Comparison of ENCODE assay signal across 16 cellular contexts in genomic region chr11:1756024-1756561, GRCh38. TPM values are rescaled to one million over a fixed set of nuclear protein-coding genes. Genes with fewer than 3 reads are reported as not detected.
DNase-seq lines count a peak whose midpoint lies in the region; ATAC-seq, FAIRE-seq and TF ChIP-seq lines count a peak whose summit lies in the region.
"Had no signal": no experiment of that assay in that cellular context is flagged by ENCODE, and none has a peak within 500 bp of the region (broad histone marks: within the 10 kb centered on the region; RNA-seq: fewer than 3 reads in every experiment).

No MANE protein-coding gene starts in this region.

- 59 to 68% methylated on average over 8 of the region's 8 CpGs for WGBS in lung, 2 donors

- ATAC-seq in Right ventricle myocardium inferior (peak; percentile 18), lung (ENCODE audit: insufficient read depth, low FRiP score) (no peak), HG03521 (IDR thresholded peaks at IDR 0.05; ENCODE audit: unreplicated experiment) (no peak)
- ATAC-seq: left colon had no signal

- H3K36me3 Mint-ChIP-seq in astrocyte (ENCODE audit: low read depth, unreplicated experiment) = peaks cover 8% of the 10 kb centered on the region

- H3K4me3 ChIP-seq in astrocyte (ENCODE audit: insufficient read depth, low read depth, low read length) (no peak overlapping the region), lung (no peak overlapping the region), vagina (no peak overlapping the region)
- H3K4me3 ChIP-seq: SK-N-MC had no signal

- no peak overlapping the region for H3K9ac ChIP-seq in astrocyte (ENCODE audit: low read length)

- H4K20me1 ChIP-seq in astrocyte (ENCODE audit: insufficient read depth, low read length) = peaks cover 34% of the 10 kb centered on the region

- no peaks in the 10 kb centered on the region for H3K27me3 Mint-ChIP-seq in astrocyte (ENCODE audit: low read depth, unreplicated experiment)

- TF ChIP-seq POLR2A in vagina (IDR thresholded peaks at IDR 0.05) = no peak

- no peak overlapping the region for H3K27ac ChIP-seq in astrocyte (ENCODE audit: low read depth, low read length)
- peak overlapping the region; percentile 26 to 45 for H3K27ac ChIP-seq in lung (ENCODE audit: low read depth in 1 of 2, low read length in 1 of 2)
- peak overlapping the region; percentile 20 for H3K27ac ChIP-seq in vagina
- H3K27ac ChIP-seq: epithelial cell of prostate, SK-N-MC had no signal

- H3K27me3 ChIP-seq in astrocyte (ENCODE audit: insufficient read depth, low read length) (no peaks in the 10 kb centered on the region), lung (ENCODE audit: control insufficient read depth, insufficient read depth) (no peaks in the 10 kb centered on the region), vagina (no peaks in the 10 kb centered on the region)

- no peak overlapping the region for H3K4me2 ChIP-seq in astrocyte (ENCODE audit: low read length)

- H3K36me3 ChIP-seq in astrocyte (ENCODE audit: insufficient read depth, low read length) (no peaks in the 10 kb centered on the region), lung (ENCODE audit: control insufficient read depth in 2 of 2, insufficient read depth in 2 of 2, low read length in 2 of 2) (peaks cover 0 to 90% of the 10 kb centered on the region in 2 donors), vagina (peaks cover 0 to 71% of the 10 kb centered on the region in 2 donors)

- DNase-seq in Right ventricle myocardium inferior (ENCODE audit: missing footprints) (peak; percentile 54), cardiac septum (ENCODE audit: low spot score) (no peak), astrocyte (ENCODE audit: low read depth) (no peak), lung (ENCODE audit: low spot score) (no peak), vagina (ENCODE audit: extremely low spot score in 2 of 2) (no peak), cerebellar cortex (ENCODE audit: low spot score) (no peak), urothelium cell line (ENCODE audit: low spot score) (no peak)
- DNase-seq: activated CD4-positive, CD25-positive, alpha-beta regulatory T cell; activated effector memory CD4-positive, alpha-beta T cell treated with anti-CD3 and anti-CD28 coated beads, Interleukin-2, amount 50 U/mL, for 16 hours; left colon; occipital lobe had no signal

- H3K79me2 ChIP-seq in astrocyte (ENCODE audit: insufficient read depth, low read length) = peaks cover 5% of the 10 kb centered on the region

- H3K9me3 ChIP-seq in astrocyte (ENCODE audit: insufficient read depth, low read depth, low read length) = no peaks in the 10 kb centered on the region
- no peaks in the 10 kb centered on the region for H3K9me3 ChIP-seq in lung (ENCODE audit: control insufficient read depth in 2 of 2, insufficient read depth in 1 of 2, low read length in 1 of 2)
- H3K9me3 ChIP-seq in vagina = no peaks in the 10 kb centered on the region

- TF ChIP-seq CTCF in astrocyte (IDR thresholded peaks at IDR 0.05; ENCODE audit: insufficient read depth, low read depth, low read length) (no peak), lung (IDR thresholded peaks at IDR 0.05; ENCODE audit: control extremely low read depth, extremely low read depth) (no peak), vagina (IDR thresholded peaks at IDR 0.05) (no peak)

- intact Hi-C loops in Right ventricle myocardium inferior (cut with DNase I) (no loop called here), cardiac septum (cut with DNase I) (no loop called here), vagina (cut with DNase I) (no loop called here)

- H3K27ac Mint-ChIP-seq in astrocyte (ENCODE audit: unreplicated experiment) = peak overlapping the region; percentile 83

- peaks cover 17% of the 10 kb centered on the region for H3K4me1 Mint-ChIP-seq in astrocyte (ENCODE audit: low read depth, unreplicated experiment)

- no peaks in the 10 kb centered on the region for H3K9me3 Mint-ChIP-seq in astrocyte (ENCODE audit: unreplicated experiment)

- H3K4me1 ChIP-seq in astrocyte (ENCODE audit: insufficient read depth, low read length) (peaks cover 25% of the 10 kb centered on the region), lung (ENCODE audit: control insufficient read depth in 2 of 2, insufficient read depth in 2 of 2, low read length in 2 of 2) (peaks cover 7 to 31% of the 10 kb centered on the region in 2 donors), vagina (peaks cover 70% of the 10 kb centered on the region)

- H3K4me3 Mint-ChIP-seq in astrocyte (ENCODE audit: unreplicated experiment) = no peak overlapping the region

- FAIRE-seq in astrocyte (lab: Jason Lieb, UNC) (no peak), urothelium cell line (lab: Jason Lieb, UNC) (no peak)

- H2AFZ ChIP-seq in astrocyte (ENCODE audit: low read depth, low read length) = no peak overlapping the region

RNA-seq across cellular contexts. Expression of gene IFITM10, which starts 5.7 kb away (rescaled TPM):
- 0.92 TPM for total RNA-seq in Right ventricle myocardium inferior
- total RNA-seq in cardiac septum = 2.0 TPM
- total RNA-seq in astrocyte = 2.0 and 5.1 TPM in 2 replicates
- total RNA-seq in lung = 10 to 100 TPM in 1 of 2 donors, under 1 TPM in 1; 0.40 to 18.8 TPM
- 1 to 10 TPM in 1 of 2 donors, under 1 TPM in 1; 0.93 to 4.5 TPM for polyA plus RNA-seq in lung
- 4.9 TPM for total RNA-seq in vagina

RNA-seq across cellular contexts. Expression of gene CTSD, which starts 7.6 kb away (rescaled TPM):
- 957 TPM for total RNA-seq in Right ventricle myocardium inferior
- 521 TPM for total RNA-seq in cardiac septum
- 290 and 340 TPM in 2 replicates for total RNA-seq in astrocyte
- total RNA-seq in lung = 1,000 to 10,000 TPM in 1 of 2 donors, 100 to 1,000 TPM in 1; 388 to 2,158 TPM
- polyA plus RNA-seq in lung = 1,000 to 10,000 TPM; 1,739 to 2,177 TPM
- total RNA-seq in vagina = 508 TPM

RNA-seq across cellular contexts. Expression of gene KRTAP5-6, which starts 59.1 kb away (rescaled TPM):
- total RNA-seq in Right ventricle myocardium inferior = not detected
- not detected for total RNA-seq in cardiac septum
- not detected in 2 replicates for total RNA-seq in astrocyte
- total RNA-seq in lung = not detected
- polyA plus RNA-seq in lung = not detected
- total RNA-seq in vagina = not detected
- total RNA-seq: H4, left colon, MCF 10A, occipital lobe had no signal
